ENCODE assay signal across 8 cellular contexts in the genomic region with DNA sequence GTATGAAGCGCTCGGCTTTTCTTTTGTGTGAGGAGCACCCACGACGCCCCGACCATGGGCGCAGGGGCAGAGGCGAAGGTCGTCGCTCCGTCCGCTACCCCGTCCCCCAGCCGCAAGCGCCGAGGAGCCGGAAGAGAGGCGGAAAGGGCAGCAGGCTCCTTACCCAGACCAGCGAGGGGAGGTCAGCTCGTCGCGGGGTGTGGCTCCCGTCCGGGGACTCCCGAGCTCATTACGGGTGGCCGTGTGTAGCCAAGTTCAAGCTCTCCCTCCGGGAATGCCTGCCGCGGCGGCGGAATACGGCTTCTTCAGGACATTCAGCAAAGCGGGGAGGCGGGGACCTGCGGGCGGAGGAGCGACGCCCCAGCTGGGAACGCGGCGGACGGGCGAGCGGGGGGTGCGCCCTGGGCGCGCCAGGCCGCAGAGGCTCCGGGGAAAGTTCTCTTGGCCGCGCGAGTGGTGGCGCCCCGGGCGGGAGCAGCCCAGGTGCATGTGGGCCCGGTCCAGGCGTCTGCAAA. TPM values are rescaled to one million over a fixed set of nuclear protein-coding genes. Genes with fewer than 3 reads are reported as not detected.
DNase-seq lines count a peak whose midpoint lies in the region; ATAC-seq and TF ChIP-seq lines count a peak whose summit lies in the region.

No MANE protein-coding gene starts in this region.

- H3K9ac ChIP-seq in SK-N-SH = no peak overlapping the region

- H3K4me3 Mint-ChIP-seq in endothelial cell (ENCODE audit: unreplicated experiment) = peak overlapping the region; percentile 90

- no peak for TF ChIP-seq CTCF in SK-N-SH (IDR thresholded peaks at IDR 0.05)
- no peak for TF ChIP-seq CTCF in endothelial cell (IDR thresholded peaks at IDR 0.05; ENCODE audit: unreplicated experiment)
- no peak for TF ChIP-seq CTCF in upper lobe of right lung (IDR thresholded peaks at IDR 0.05)

- no peak overlapping the region for H3K27ac Mint-ChIP-seq in endothelial cell (ENCODE audit: unreplicated experiment)

- intact Hi-C loops in upper lobe of right lung (cut with DNase I) = loop anchor here (5.0 kb wide), 1 partner anchor 212 kb away; no protein-coding TSS in a partner anchor

- POLR2A ChIA-PET in SK-N-SH (lab: Yijun Ruan, JAX) = interaction anchor here (2.6 kb wide), 1 partner anchor 259 kb away, joined by 10 read pairs; no protein-coding TSS in a partner anchor

- no peaks in the 10 kb centered on the region for H4K20me1 ChIP-seq in SK-N-SH (ENCODE audit: insufficient read depth)

- no peaks in the 10 kb centered on the region for H3K36me3 Mint-ChIP-seq in endothelial cell (ENCODE audit: low read depth, unreplicated experiment)

- no peaks in the 10 kb centered on the region for H3K79me2 ChIP-seq in SK-N-SH (ENCODE audit: insufficient read depth)

- H3K4me1 ChIP-seq in SK-N-SH (ENCODE audit: control insufficient read depth in 1 of 2, insufficient read depth in 2 of 2, low read depth in 1 of 2, low read length in 1 of 2) (peaks cover 0 to 5% of the 10 kb centered on the region in 2 experiments; a peak in 2 of 4 replicates), mesodermal cell (ENCODE audit: control insufficient read depth, insufficient read depth, low read length, poor library complexity, severe bottlenecking) (no peaks in the 10 kb centered on the region), upper lobe of right lung (peaks cover 6% of the 10 kb centered on the region)

- peak overlapping the region; percentile 81 for H2AFZ ChIP-seq in SK-N-SH (ENCODE audit: low read depth)

- peak overlapping the region; percentile 61 to 65 for H3K4me3 ChIP-seq in SK-N-SH (ENCODE audit: low read depth in 2 of 2, low read length in 1 of 2)
- H3K4me3 ChIP-seq in mesodermal cell (ENCODE audit: extremely low read depth, insufficient read depth, low read length, poor library complexity, severe bottlenecking) = peak overlapping the region; percentile 78
- peak overlapping the region; percentile 82 for H3K4me3 ChIP-seq in upper lobe of right lung

- H3K4me1 Mint-ChIP-seq in endothelial cell (ENCODE audit: unreplicated experiment) = peaks cover 19% of the 10 kb centered on the region

- H3K36me3 ChIP-seq in SK-N-SH (replicated peaks in 1 of 2; ENCODE audit: control insufficient read depth in 1 of 2, insufficient read depth in 2 of 2, low read length in 1 of 2) (no peaks in the 10 kb centered on the region), mesodermal cell (ENCODE audit: control insufficient read depth, insufficient read depth, low read length) (no peaks in the 10 kb centered on the region), upper lobe of right lung (no peaks in the 10 kb centered on the region)

- no peaks in the 10 kb centered on the region for H3K9me3 ChIP-seq in SK-N-SH
- H3K9me3 ChIP-seq in mesodermal cell (ENCODE audit: control insufficient read depth, low read length) = no peaks in the 10 kb centered on the region
- H3K9me3 ChIP-seq in upper lobe of right lung = no peaks in the 10 kb centered on the region

- H3K27ac ChIP-seq in SK-N-SH (ENCODE audit: low read depth in 2 of 2, low read length in 1 of 2) = peak overlapping the region in 1 of 2 experiments; percentile 47; a peak in 1 of 4 replicates
- H3K27ac ChIP-seq in mesodermal cell (ENCODE audit: low read depth, low read length, severe bottlenecking) = no peak overlapping the region
- H3K27ac ChIP-seq in upper lobe of right lung = peak overlapping the region; percentile 87

- H3K9me2 ChIP-seq in SK-N-SH = no peaks in the 10 kb centered on the region

- TF ChIP-seq RAD21 in SK-N-SH (IDR thresholded peaks at IDR 0.05; ENCODE audit: low read length) = no peak

- no peaks in the 10 kb centered on the region for H3K9me3 Mint-ChIP-seq in endothelial cell (ENCODE audit: unreplicated experiment)

- peaks cover 6% of the 10 kb centered on the region for H3K27me3 Mint-ChIP-seq in endothelial cell (ENCODE audit: unreplicated experiment)

- H3K4me2 ChIP-seq in SK-N-SH = peak overlapping the region; percentile 88

- no CpG with 5 or more reads among the region's 57 CpGs for WGBS in SK-N-SH (ENCODE audit: low lambda C conversion rate)
- 0 to 1% methylated on average over 46 to 52 of the region's 57 CpGs for WGBS in mesodermal cell (ENCODE audit: insufficient coverage in 2 of 2), 2 experiments

- ATAC-seq in GM19324 (IDR thresholded peaks at IDR 0.05; ENCODE audit: low FRiP score, unreplicated experiment) = peak; percentile 43
- ATAC-seq in HG03175 (IDR thresholded peaks at IDR 0.05; ENCODE audit: unreplicated experiment) = peak; percentile 40
- ATAC-seq in upper lobe of right lung = peak; percentile 82

- DNase-seq in DMS53 (lab: John Stamatoyannopoulos, UW) = peak; percentile 82
- peak; percentile 77 for DNase-seq in SK-N-SH
- no peak for DNase-seq in endothelial cell (ENCODE audit: low spot score)
- DNase-seq in upper lobe of right lung = peak; percentile 84
- no peak for DNase-seq in NCI-H2171 (lab: John Stamatoyannopoulos, UW)

- TF ChIP-seq EP300 in SK-N-SH (IDR thresholded peaks at IDR 0.05; ENCODE audit: borderline replicate concordance in 1 of 2, low read depth in 1 of 2, low read length in 1 of 2) = no peak

- CTCF ChIA-PET in SK-N-SH (lab: Yijun Ruan, JAX) = interaction anchor here (0.6 to 9.5 kb wide), 56 partner anchors 9 to 888 kb away, joined by 3 to 149 read pairs (median 6); no protein-coding TSS in a partner anchor

- no peaks in the 10 kb centered on the region for H3F3A ChIP-seq in SK-N-SH (replicated peaks; ENCODE audit: insufficient read depth)

- H3K27me3 ChIP-seq in SK-N-SH (ENCODE audit: insufficient read depth) = peaks cover 27% of the 10 kb centered on the region
- H3K27me3 ChIP-seq in upper lobe of right lung = peaks cover 6% of the 10 kb centered on the region

TF ChIP-seq in SK-N-SH, 30 proteins besides CTCF, POLR2A, EP300 and RAD21:
- TF ChIP-seq FOXM1 (IDR thresholded peaks at IDR 0.05; ENCODE audit: low read depth) = no peak
- no peak for TF ChIP-seq MXI1 (IDR thresholded peaks at IDR 0.05; ENCODE audit: low read depth, low read length)
- no peak for TF ChIP-seq EZH2phosphoT487 (IDR thresholded peaks at IDR 0.05; ENCODE audit: borderline replicate concordance, low read depth)
- no peak for TF ChIP-seq TCF12 (IDR thresholded peaks at IDR 0.05)
- TF ChIP-seq SMC3 (IDR thresholded peaks at IDR 0.05; ENCODE audit: low read depth, low read length) = no peak
- TF ChIP-seq, protein P1, sequence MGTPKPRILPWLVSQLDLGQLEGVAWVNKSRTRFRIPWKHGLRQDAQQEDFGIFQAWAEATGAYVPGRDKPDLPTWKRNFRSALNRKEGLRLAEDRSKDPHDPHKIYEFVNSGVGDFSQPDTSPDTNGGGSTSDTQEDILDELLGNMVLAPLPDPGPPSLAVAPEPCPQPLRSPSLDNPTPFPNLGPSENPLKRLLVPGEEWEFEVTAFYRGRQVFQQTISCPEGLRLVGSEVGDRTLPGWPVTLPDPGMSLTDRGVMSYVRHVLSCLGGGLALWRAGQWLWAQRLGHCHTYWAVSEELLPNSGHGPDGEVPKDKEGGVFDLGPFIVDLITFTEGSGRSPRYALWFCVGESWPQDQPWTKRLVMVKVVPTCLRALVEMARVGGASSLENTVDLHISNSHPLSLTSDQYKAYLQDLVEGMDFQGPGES (IDR thresholded peaks at IDR 0.05; ENCODE audit: low read depth, low read length) = no peak
- no peak for TF ChIP-seq POLR2AphosphoS5 (IDR thresholded peaks at IDR 0.05; ENCODE audit: low read depth, low read length)
- no peak for TF ChIP-seq GATA2 (CRISPR knock-in tag; IDR thresholded peaks at IDR 0.05)
- TF ChIP-seq MEF2A (IDR thresholded peaks at IDR 0.05; ENCODE audit: borderline replicate concordance, low read depth) = no peak

RNA-seq across cellular contexts. Expression of a gene that starts 0.6 kb away (rescaled TPM):
- polyA plus RNA-seq in SK-N-SH (2012; rRNA removed) = 0.07 and 0.31 TPM in 2 replicates
- 0.13 and 0.14 TPM in 2 replicates for polyA plus RNA-seq in SK-N-SH (2012; cell fraction: cytosol; rRNA removed)
- polyA plus RNA-seq in SK-N-SH (2012; cell fraction: nucleus; rRNA removed) = 0.18 TPM in 2 replicates
- total RNA-seq in endothelial cell (ENCODE audit: unreplicated experiment) (50.6 TPM), upper lobe of right lung (35.2 TPM)
- 11.4 TPM for polyA plus RNA-seq in mesodermal cell (2013, experiment 1 of 2)
- polyA plus RNA-seq in mesodermal cell (2013, experiment 2 of 2) = 11.0 TPM

Comparison
In these comparisons a context has a peak if more than half of its experiments do, and no peak if none do; other contexts are left out.
1. DNase-seq: peak in DMS53 (single experiment), SK-N-SH (single experiment) and upper lobe of right lung (single experiment); none in endothelial cell (single experiment) and NCI-H2171 (single experiment).
2. Peak in every context shown above with its lines, with median percentiles within 50 percentile points of each other: ATAC-seq and H3K4me3 ChIP-seq.